Comparison of ENCODE assay signal across 2 cellular contexts in genomic region chr14:61953602-61954001, GRCh38.
TF ChIP-seq lines count a peak whose summit lies in the region.

No MANE protein-coding gene starts in this region.

TF ChIP-seq in GM23338, 12 proteins besides CTCF, POLR2A, EP300 and RAD21:
- no peak for TF ChIP-seq CREB1 (CRISPR knock-in tag; IDR thresholded peaks at IDR 0.05; ENCODE audit: low read depth)
TF ChIP-seq in GM23338: peak in this region for 0.

TF ChIP-seq in H1, 55 proteins besides CTCF, POLR2A, EP300 and RAD21 (continued from another document):
- TF ChIP-seq MAX (IDR thresholded peaks at IDR 0.05) (no peak), EZH2 (IDR thresholded peaks at IDR 0.05; ENCODE audit: low read depth, low read length, severe bottlenecking) (no peak), CREB1 (IDR thresholded peaks at IDR 0.05) (no peak), SP1 (IDR thresholded peaks at IDR 0.05; ENCODE audit: low read depth, low read length) (no peak), TAF7 (optimal IDR thresholded peaks at IDR 0.05; ENCODE audit: borderline replicate concordance, low read depth, low read length) (no peak), CBX5 (IDR thresholded peaks at IDR 0.05; ENCODE audit: low read depth, low read length) (no peak), GTF2F1 (IDR thresholded peaks at IDR 0.05; ENCODE audit: borderline replicate concordance, low read depth, low read length) (no peak), CTBP2 (IDR thresholded peaks at IDR 0.05; ENCODE audit: borderline replicate concordance, insufficient read depth, insufficient read length, low read length) (no peak), TAF1 (IDR thresholded peaks at IDR 0.05; ENCODE audit: low read depth, low read length) (no peak), E2F6 (IDR thresholded peaks at IDR 0.05) (no peak), KDM1A (IDR thresholded peaks at IDR 0.05; ENCODE audit: borderline replicate concordance, low read length) (no peak)
